Comparison of ENCODE assay signal across 17 cellular contexts in the genomic region with DNA sequence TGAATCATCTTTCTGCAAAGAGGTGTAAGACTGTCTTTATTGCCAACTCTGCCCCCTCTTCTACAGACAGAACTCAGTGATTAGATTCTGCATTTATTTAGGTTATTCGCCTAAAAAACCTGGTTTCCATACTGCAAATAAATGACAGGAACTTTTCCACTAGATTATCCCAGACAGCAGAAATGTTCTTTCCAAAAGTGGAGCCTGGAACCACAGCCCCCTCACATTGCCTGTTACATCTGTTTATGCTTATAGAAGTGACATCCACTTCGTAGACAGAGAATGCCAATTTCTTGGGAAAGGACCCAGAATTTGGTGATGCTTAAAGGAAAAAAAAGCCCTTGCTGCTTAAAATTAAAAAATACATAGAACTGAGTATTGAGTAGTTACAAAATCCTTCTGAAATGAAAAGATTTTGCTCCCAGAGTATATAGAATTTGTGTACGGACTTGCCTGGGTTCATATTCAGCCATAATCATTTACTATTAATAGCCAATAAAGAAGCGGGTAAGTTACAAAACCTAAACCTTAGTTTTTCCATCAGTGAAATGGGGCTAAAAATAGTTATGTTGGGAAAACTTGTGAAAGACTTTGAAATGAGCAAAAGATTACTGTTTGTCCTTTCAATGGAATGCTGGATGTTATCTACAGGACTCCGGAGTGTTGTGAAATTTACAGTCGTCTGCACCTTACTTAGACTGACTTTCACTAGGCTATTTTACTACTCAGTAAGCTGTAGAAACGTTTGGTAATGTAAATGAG. TPM values are rescaled to one million over a fixed set of nuclear protein-coding genes. Genes with fewer than 3 reads are reported as not detected.
A peak's percentile ranks its signal among the peaks of the same experiment; 100 is the strongest.
DNase-seq lines count a peak whose midpoint lies in the region; ATAC-seq and TF ChIP-seq lines count a peak whose summit lies in the region.
"Had no signal": no experiment of that assay in that cellular context is flagged by ENCODE, and none has a peak within 500 bp of the region (broad histone marks: within the 10 kb centered on the region; RNA-seq: fewer than 3 reads in every experiment).

No MANE protein-coding gene starts in this region.

- DNase-seq in NCI-H526 (lab: John Stamatoyannopoulos, UW): peak; percentile 65 to 77
- no peak for DNase-seq in NCI-H526 treated with DMSO at 0.1 percent for 48 hours (lab: John Stamatoyannopoulos, UW)
- peak; percentile 7 for DNase-seq in fibroblast of villous mesenchyme (ENCODE audit: low read depth)
- no peak for DNase-seq in omental fat pad (ENCODE audit: low spot score)
- DNase-seq in esophagus squamous epithelium (lab: John Stamatoyannopoulos, UW): no peak
- no peak for DNase-seq in endothelial cell (ENCODE audit: low spot score)
- no peak for DNase-seq in effector CD4-positive, alpha-beta T cell
- no peak for DNase-seq in DMS53 treated with DMSO at 0.1 percent for 48 hours (lab: John Stamatoyannopoulos, UW; ENCODE audit: unreplicated experiment)
- DNase-seq: CD4-positive, CD25-positive, alpha-beta regulatory T cell; DMS153; NCI-H1105 treated with DMSO at 0.1 percent for 48 hours; NCI-H1694; NCI-H2227 treated with DMSO at 0.1 percent for 48 hours; NCI-H510A treated with DMSO at 0.1 percent for 48 hours; SIG-M5 had no signal

- peaks cover 6% of the 10 kb centered on the region for H3K27me3 Mint-ChIP-seq in endothelial cell (ENCODE audit: unreplicated experiment)

- H3K4me3 Mint-ChIP-seq in endothelial cell (ENCODE audit: unreplicated experiment): no peak overlapping the region
- H3K4me3 Mint-ChIP-seq: CD4-positive, CD25-positive, alpha-beta regulatory T cell had no signal

- H3K9me3 ChIP-seq in esophagus squamous epithelium: no peaks in the 10 kb centered on the region
- H3K9me3 ChIP-seq: Caco-2 had no signal

- no peak overlapping the region for H3K27ac Mint-ChIP-seq in endothelial cell (ENCODE audit: unreplicated experiment)
- H3K27ac Mint-ChIP-seq: CD4-positive, CD25-positive, alpha-beta regulatory T cell had no signal

- no peak overlapping the region for H3K27ac ChIP-seq in esophagus squamous epithelium

- H3K4me3 ChIP-seq in fibroblast of villous mesenchyme (ENCODE audit: low read depth, low read length) (no peak overlapping the region), esophagus squamous epithelium (no peak overlapping the region)
- H3K4me3 ChIP-seq: GM12878 had no signal

- 77 to 82% methylated on average over 7 of the region's 7 CpGs for WGBS in esophagus squamous epithelium, 2 donors

- peak; percentile 65 for ATAC-seq in omental fat pad (ENCODE audit: low FRiP score)
- ATAC-seq: GM12878 had no signal

- peaks cover 18% of the 10 kb centered on the region for H3K4me1 Mint-ChIP-seq in endothelial cell (ENCODE audit: unreplicated experiment)
- H3K4me1 Mint-ChIP-seq: CD4-positive, CD25-positive, alpha-beta regulatory T cell had no signal

- H3K9me3 Mint-ChIP-seq in endothelial cell (ENCODE audit: unreplicated experiment): no peaks in the 10 kb centered on the region

- H3K36me3 ChIP-seq in esophagus squamous epithelium: no peaks in the 10 kb centered on the region

- H3K36me3 Mint-ChIP-seq in endothelial cell (ENCODE audit: low read depth, unreplicated experiment): no peaks in the 10 kb centered on the region
- H3K36me3 Mint-ChIP-seq: CD4-positive, CD25-positive, alpha-beta regulatory T cell had no signal

- TF ChIP-seq POLR2A in esophagus squamous epithelium (IDR thresholded peaks at IDR 0.05): no peak

- intact Hi-C loops in esophagus squamous epithelium (cut with DNase I): no loop called here

- TF ChIP-seq CTCF in fibroblast of villous mesenchyme (IDR thresholded peaks at IDR 0.05; ENCODE audit: insufficient read depth, low read depth, low read length): no peak
- no peak for TF ChIP-seq CTCF in omental fat pad (IDR thresholded peaks at IDR 0.05)
- TF ChIP-seq CTCF in esophagus squamous epithelium (IDR thresholded peaks at IDR 0.05): no peak
- TF ChIP-seq CTCF in endothelial cell (IDR thresholded peaks at IDR 0.05; ENCODE audit: unreplicated experiment): no peak

- peaks cover 0 to 24% (median 9%) of the 10 kb centered on the region in 3 donors for H3K4me1 ChIP-seq in esophagus squamous epithelium

- H3K27me3 ChIP-seq in esophagus squamous epithelium: peaks cover 0 to 41% (median 0%) of the 10 kb centered on the region in 4 donors

RNA-seq across cellular contexts. Expression of gene PPP1R9A, which starts 1.2 kb away (rescaled TPM):
- total RNA-seq in fibroblast of villous mesenchyme (under 0.01 TPM in 2 replicates), omental fat pad (10 to 100 TPM in 2 of 4 donors, 1 to 10 TPM in 2; 5.5 to 16.5 (median 9.6) TPM), esophagus squamous epithelium (1 to 10 TPM in 2 of 4 donors, under 1 TPM in 2; 0.04 to 6.3 (median 1.0) TPM), endothelial cell (ENCODE audit: unreplicated experiment) (22.2 TPM)
- total RNA-seq: CD4-positive, CD25-positive, alpha-beta regulatory T cell; GM12878 had no signal

Comparison
In these comparisons a context has a peak if more than half of its experiments do, and no peak if none do; other contexts are left out.
1. DNase-seq: peak in NCI-H526 (2 of 2) and fibroblast of villous mesenchyme (single experiment); none in NCI-H526 treated with DMSO at 0.1 percent for 48 hours (single experiment), omental fat pad (single experiment), esophagus squamous epithelium (single experiment), endothelial cell (single experiment), effector CD4-positive, alpha-beta T cell (single experiment) and DMS53 treated with DMSO at 0.1 percent for 48 hours (single experiment).